16 cellular contexts compared by ENCODE assay signal in the genomic region with DNA sequence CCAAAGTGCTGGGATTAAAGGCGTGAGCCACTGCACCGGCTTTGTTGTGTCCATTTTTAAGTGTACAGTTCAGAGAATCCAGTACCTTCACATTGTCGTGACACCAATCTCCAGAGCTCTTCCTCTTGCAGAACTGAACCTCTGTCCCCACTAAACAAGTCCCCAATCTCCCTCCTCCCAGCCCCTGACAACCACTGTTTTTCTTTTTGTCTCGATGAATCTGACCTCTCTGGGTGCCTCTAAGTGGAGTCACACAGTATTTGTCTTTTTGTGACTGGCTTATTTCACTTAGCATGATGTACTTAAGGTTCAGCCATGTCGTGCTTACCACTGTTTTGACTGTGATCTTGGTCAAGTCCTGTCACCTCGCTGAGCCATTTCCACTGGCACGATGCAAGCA. TPM values are rescaled to one million over a fixed set of nuclear protein-coding genes. Genes with fewer than 3 reads are reported as not detected.
DNase-seq lines count a peak whose midpoint lies in the region; ATAC-seq and TF ChIP-seq lines count a peak whose summit lies in the region.
"Had no signal": no experiment of that assay in that cellular context is flagged by ENCODE, and none has a peak within 500 bp of the region (broad histone marks: within the 10 kb centered on the region; RNA-seq: fewer than 3 reads in every experiment).

No MANE protein-coding gene starts in this region.

- intact Hi-C loops in CD4-positive, alpha-beta memory T cell (cut with micrococcal nuclease) = loop anchor here (5.0 kb wide), 1 partner anchor 143 kb away; no protein-coding TSS in a partner anchor
- intact Hi-C loops in activated T-helper 1 cell treated with anti-CD3 and anti-CD28 coated beads, Interleukin-12 subunit alpha, Interleukin-12 subunit beta, Interleukin-2, Interleukin-4 antibody, amounts not matched to agents 30 ng/mL and 10 ng/mL and 1 ng/mL, durations not matched to agents 14 hours and 24 hours and 36 hours (cut with micrococcal nuclease) = no loop called here
- intact Hi-C loops in natural killer cell (cut with micrococcal nuclease) = loop anchor here (5.0 kb wide), 1 partner anchor 238 kb away; no protein-coding TSS in a partner anchor

- peaks cover 8 to 27% (median 13%) of the 10 kb centered on the region in 4 donors for H3K4me1 Mint-ChIP-seq in CD4-positive, alpha-beta memory T cell
- H3K4me1 Mint-ChIP-seq in HFFc6 (ENCODE audit: low read depth) = peaks cover 18% of the 10 kb centered on the region
- H3K4me1 Mint-ChIP-seq in activated T-helper 1 cell treated with anti-CD3 and anti-CD28 coated beads, Interleukin-12 subunit alpha, Interleukin-12 subunit beta, Interleukin-2, Interleukin-4 antibody, amounts not matched to agents 30 ng/mL and 10 ng/mL and 1 ng/mL, durations not matched to agents 14 hours and 24 hours and 36 hours (ENCODE audit: low read depth) = peaks cover 25% of the 10 kb centered on the region
- peaks cover 19 to 35% of the 10 kb centered on the region in 2 donors for H3K4me1 Mint-ChIP-seq in natural killer cell

- H3K4me3 ChIP-seq in CD4-positive, alpha-beta memory T cell (ENCODE audit: low read length in 2 of 2) = no peak overlapping the region
- H3K4me3 ChIP-seq: right atrium auricular region, suprapubic skin had no signal

- TF ChIP-seq CTCF in HFFc6 (IDR thresholded peaks at IDR 0.05) (no peak), natural killer cell (IDR thresholded peaks at IDR 0.05) (no peak)

- CTCF ChIA-PET in CD4-positive, alpha-beta memory T cell (lab: Charles Lee; ENCODE audit: partially characterized antibody) = interaction anchor here (1.1 to 10.5 kb wide), 7 partner anchors 14 to 273 kb away, joined by 3 to 230 read pairs (median 14); partner anchors contain the start of genes NR6A1 and OLFML2A

- ATAC-seq in natural killer cell (no peak), HG03159 (IDR thresholded peaks at IDR 0.05; ENCODE audit: unreplicated experiment) (no peak)

- DNase-seq in CD4-positive, alpha-beta memory T cell = no peak
- DNase-seq in HFFc6 = no peak
- no peak for DNase-seq in activated T-helper 1 cell treated with anti-CD3 and anti-CD28 coated beads, Interleukin-12 subunit alpha, Interleukin-12 subunit beta, Interleukin-2, Interleukin-4 antibody, amounts not matched to agents 30 ng/mL and 10 ng/mL and 1 ng/mL, durations not matched to agents 14 hours and 24 hours and 36 hours (ENCODE audit: low spot score)
- no peak for DNase-seq in natural killer cell
- no peak for DNase-seq in amygdala (lab: John Stamatoyannopoulos, UW)
- no peak for DNase-seq in hypothalamus (lab: John Stamatoyannopoulos, UW)
- DNase-seq: activated CD4-positive, alpha-beta T cell treated with anti-CD3 and anti-CD28 coated beads for 4 hours; anterior cingulate cortex; NCI-H2107; NCI-H69 had no signal

- peaks cover 31% of the 10 kb centered on the region for H3K36me3 ChIP-seq in CD4-positive, alpha-beta memory T cell (ENCODE audit: insufficient read depth, low read length)

- peaks cover 0 to 2% (median 0%) of the 10 kb centered on the region in 8 donors for H3K9me3 Mint-ChIP-seq in CD4-positive, alpha-beta memory T cell
- H3K9me3 Mint-ChIP-seq in HFFc6 (no peaks in the 10 kb centered on the region), natural killer cell (no peaks in the 10 kb centered on the region)
- H3K9me3 Mint-ChIP-seq in activated T-helper 1 cell treated with anti-CD3 and anti-CD28 coated beads, Interleukin-12 subunit alpha, Interleukin-12 subunit beta, Interleukin-2, Interleukin-4 antibody, amounts not matched to agents 30 ng/mL and 10 ng/mL and 1 ng/mL, durations not matched to agents 14 hours and 24 hours and 36 hours = no peaks in the 10 kb centered on the region

- POLR2A ChIA-PET in CD4-positive, alpha-beta memory T cell (lab: Charles Lee; ENCODE audit: partially characterized antibody) = interaction anchor here (1.4 to 3.2 kb wide), 4 partner anchors 15 to 86 kb away, joined by 3 to 15 read pairs (median 4); no protein-coding TSS in a partner anchor

- H3K4me1 ChIP-seq in CD4-positive, alpha-beta memory T cell (ENCODE audit: insufficient read depth, low read length) = peaks cover 22% of the 10 kb centered on the region

- peak overlapping the region in 6 of 7 donors; percentile 17 to 92 (median 52) for H3K27ac Mint-ChIP-seq in CD4-positive, alpha-beta memory T cell
- H3K27ac Mint-ChIP-seq in HFFc6 (peak overlapping the region; percentile 20), natural killer cell (peak overlapping the region; percentile 86 to 89)
- H3K27ac Mint-ChIP-seq in activated T-helper 1 cell treated with anti-CD3 and anti-CD28 coated beads, Interleukin-12 subunit alpha, Interleukin-12 subunit beta, Interleukin-2, Interleukin-4 antibody, amounts not matched to agents 30 ng/mL and 10 ng/mL and 1 ng/mL, durations not matched to agents 14 hours and 24 hours and 36 hours = peak overlapping the region; percentile 6

- H3K27me3 ChIP-seq in CD4-positive, alpha-beta memory T cell (ENCODE audit: insufficient read depth, low read length) = no peaks in the 10 kb centered on the region
- H3K27me3 ChIP-seq: right atrium auricular region, suprapubic skin had no signal

- H3K27ac ChIP-seq in CD4-positive, alpha-beta memory T cell (ENCODE audit: low read depth, low read length) = no peak overlapping the region
- H3K27ac ChIP-seq: C4-2B, right atrium auricular region, suprapubic skin had no signal

- peaks cover 0 to 1% of the 10 kb centered on the region in 2 donors for H3K27me3 Mint-ChIP-seq in CD4-positive, alpha-beta memory T cell
- H3K27me3 Mint-ChIP-seq in HFFc6 (ENCODE audit: insufficient read depth) (peaks cover 8% of the 10 kb centered on the region), natural killer cell (ENCODE audit: low read depth in 2 of 2) (no peaks in the 10 kb centered on the region)
- peaks cover 8% of the 10 kb centered on the region for H3K27me3 Mint-ChIP-seq in activated T-helper 1 cell treated with anti-CD3 and anti-CD28 coated beads, Interleukin-12 subunit alpha, Interleukin-12 subunit beta, Interleukin-2, Interleukin-4 antibody, amounts not matched to agents 30 ng/mL and 10 ng/mL and 1 ng/mL, durations not matched to agents 14 hours and 24 hours and 36 hours (ENCODE audit: insufficient read depth)

- H3K9me3 ChIP-seq in CD4-positive, alpha-beta memory T cell (ENCODE audit: control insufficient read depth in 1 of 2, low read length in 2 of 2) = no peaks in the 10 kb centered on the region
- H3K9me3 ChIP-seq: right atrium auricular region, suprapubic skin had no signal

- peaks cover 10 to 30% of the 10 kb centered on the region in 2 donors for H3K36me3 Mint-ChIP-seq in CD4-positive, alpha-beta memory T cell
- H3K36me3 Mint-ChIP-seq in HFFc6 (ENCODE audit: low read depth) (peaks cover 15% of the 10 kb centered on the region), natural killer cell (no peaks in the 10 kb centered on the region)
- peaks cover 18% of the 10 kb centered on the region for H3K36me3 Mint-ChIP-seq in activated T-helper 1 cell treated with anti-CD3 and anti-CD28 coated beads, Interleukin-12 subunit alpha, Interleukin-12 subunit beta, Interleukin-2, Interleukin-4 antibody, amounts not matched to agents 30 ng/mL and 10 ng/mL and 1 ng/mL, durations not matched to agents 14 hours and 24 hours and 36 hours (ENCODE audit: low read depth)

- peak overlapping the region in 2 of 8 donors; percentile 5 to 20 for H3K4me3 Mint-ChIP-seq in CD4-positive, alpha-beta memory T cell
- no peak overlapping the region for H3K4me3 Mint-ChIP-seq in HFFc6
- no peak overlapping the region for H3K4me3 Mint-ChIP-seq in activated T-helper 1 cell treated with anti-CD3 and anti-CD28 coated beads, Interleukin-12 subunit alpha, Interleukin-12 subunit beta, Interleukin-2, Interleukin-4 antibody, amounts not matched to agents 30 ng/mL and 10 ng/mL and 1 ng/mL, durations not matched to agents 14 hours and 24 hours and 36 hours
- peak overlapping the region; percentile 21 for H3K4me3 Mint-ChIP-seq in natural killer cell

RNA-seq across cellular contexts. Expression of gene WDR38, which starts 1.6 kb away (rescaled TPM):
- total RNA-seq in CD4-positive, alpha-beta memory T cell = not detected
- not detected for polyA plus RNA-seq in CD4-positive, alpha-beta memory T cell
- not detected for total RNA-seq in HFFc6 (2021; fragmentation: NEBNext Ultra II Directional; extraction: Animal tissue kit (Norgen Biotek cat#: 25700))
- not detected in 2 replicates for total RNA-seq in activated T-helper 1 cell treated with anti-CD3 and anti-CD28 coated beads, Interleukin-12 subunit alpha, Interleukin-12 subunit beta, Interleukin-2, Interleukin-4 antibody, amounts not matched to agents 30 ng/mL and 10 ng/mL and 1 ng/mL, durations not matched to agents 14 hours and 24 hours and 36 hours
- total RNA-seq in natural killer cell = not detected
- total RNA-seq: lung microvascular endothelial cell; right atrium auricular region; suprapubic skin; T-helper 1 cell treated with Interleukin-12 subunit alpha and Interleukin-12 subunit beta and Interleukin-4 antibody, amounts not matched to agents 30 ng/mL and 1 ng/mL, for 36 hours had no signal

RNA-seq across cellular contexts. Expression of gene RPL35, which starts 6.9 kb away (rescaled TPM):
- 1,000 to 10,000 TPM; 1,702 to 1,766 TPM for total RNA-seq in CD4-positive, alpha-beta memory T cell
- polyA plus RNA-seq in CD4-positive, alpha-beta memory T cell = 1,000 to 10,000 TPM; 1,440 to 2,014 TPM
- 1,000 to 10,000 TPM; 1,470 to 1,706 (median 1,550) TPM for total RNA-seq in HFFc6 (2021; fragmentation: NEBNext Ultra II Directional; extraction: Animal tissue kit (Norgen Biotek cat#: 25700))
- total RNA-seq in activated T-helper 1 cell treated with anti-CD3 and anti-CD28 coated beads, Interleukin-12 subunit alpha, Interleukin-12 subunit beta, Interleukin-2, Interleukin-4 antibody, amounts not matched to agents 30 ng/mL and 10 ng/mL and 1 ng/mL, durations not matched to agents 14 hours and 24 hours and 36 hours = 1,681 and 1,750 TPM in 2 replicates
- total RNA-seq in natural killer cell = 100 to 1,000 TPM; 716 to 896 (median 795) TPM

RNA-seq across cellular contexts. Expression of gene ARPC5L, which starts 7.1 kb away (rescaled TPM):
- total RNA-seq in CD4-positive, alpha-beta memory T cell = 10 to 100 TPM; 26.8 to 31.4 TPM
- 10 to 100 TPM; 60.8 to 66.0 TPM for polyA plus RNA-seq in CD4-positive, alpha-beta memory T cell
- 10 to 100 TPM; 39.0 to 55.9 (median 44.7) TPM for total RNA-seq in HFFc6 (2021; fragmentation: NEBNext Ultra II Directional; extraction: Animal tissue kit (Norgen Biotek cat#: 25700))
- total RNA-seq in activated T-helper 1 cell treated with anti-CD3 and anti-CD28 coated beads, Interleukin-12 subunit alpha, Interleukin-12 subunit beta, Interleukin-2, Interleukin-4 antibody, amounts not matched to agents 30 ng/mL and 10 ng/mL and 1 ng/mL, durations not matched to agents 14 hours and 24 hours and 36 hours = 111 and 115 TPM in 2 replicates
- 100 to 1,000 TPM; 131 to 169 (median 139) TPM for total RNA-seq in natural killer cell

Comparison
In these comparisons a context has a peak if more than half of its experiments do, and no peak if none do; other contexts are left out.
1. H3K27ac Mint-ChIP-seq: peak in every context shown above with its lines; median percentile 88 in natural killer cell; 52 in CD4-positive, alpha-beta memory T cell; 20 in HFFc6; 6 in activated T-helper 1 cell treated with anti-CD3 and anti-CD28 coated beads, Interleukin-12 subunit alpha, Interleukin-12 subunit beta, Interleukin-2, Interleukin-4 antibody, amounts not matched to agents 30 ng/mL and 10 ng/mL and 1 ng/mL, durations not matched to agents 14 hours and 24 hours and 36 hours.